Comparison of ENCODE assay signal across 7 cellular contexts in genomic region chr6:37102299-37103168, GRCh38.
DNase-seq lines count a peak whose midpoint lies in the region; ATAC-seq and TF ChIP-seq lines count a peak whose summit lies in the region.

No MANE protein-coding gene starts in this region.

- H3K36me3 Mint-ChIP-seq in brain = no peaks in the 10 kb centered on the region

- 2 to 3% methylated on average over 36 of the region's 36 CpGs for WGBS in sigmoid colon, 2 donors

- H3K4me1 Mint-ChIP-seq in brain = peaks cover 45% of the 10 kb centered on the region

- peaks cover 0 to 24% (median 20%) of the 10 kb centered on the region in 4 donors for H3K4me1 ChIP-seq in sigmoid colon

- no peaks in the 10 kb centered on the region for H3K27me3 ChIP-seq in sigmoid colon

- peak overlapping the region; percentile 79 to 86 (median 83) for H3K4me3 Mint-ChIP-seq in brain

- no peaks in the 10 kb centered on the region for H3K36me3 ChIP-seq in sigmoid colon

- H3K27ac Mint-ChIP-seq in brain = peak overlapping the region; percentile 96 to 99 (median 98)

- H3K9me3 Mint-ChIP-seq in brain = peaks cover 0 to 4% (median 0%) of the 10 kb centered on the region in 5 experiments

- H3K27me3 Mint-ChIP-seq in brain = peaks cover 11% of the 10 kb centered on the region

- no peak for TF ChIP-seq CTCF in brain (conservative IDR thresholded peaks at IDR 0.05)
- no peak for TF ChIP-seq CTCF in sigmoid colon (IDR thresholded peaks at IDR 0.05)

- ATAC-seq in GM18502 (IDR thresholded peaks at IDR 0.05; ENCODE audit: poor library complexity, unreplicated experiment) = peak; percentile 88
- ATAC-seq in HG02970 (IDR thresholded peaks at IDR 0.05; ENCODE audit: low FRiP score, unreplicated experiment) = peak; percentile 66

- DNase-seq in NCI-H2081 (lab: John Stamatoyannopoulos, UW) = peak; percentile 98
- peak; percentile 84 for DNase-seq in UCSD-AML1 (lab: John Stamatoyannopoulos, UW; ENCODE audit: unreplicated experiment)
- DNase-seq in sigmoid colon = peak; percentile 96

- TF ChIP-seq EP300 in sigmoid colon (IDR thresholded peaks at IDR 0.05) = peak in 3 of 4 donors; percentile 31 to 76 (median 59)

- no peak for TF ChIP-seq POLR2A in sigmoid colon (IDR thresholded peaks at IDR 0.05)

- peak overlapping the region; percentile 8 for H3K4me3 ChIP-seq in iPS-11a (ENCODE audit: low read depth, low read length)
- H3K4me3 ChIP-seq in sigmoid colon = peak overlapping the region; percentile 18 to 50 (median 42)

- no peaks in the 10 kb centered on the region for H3K9me3 ChIP-seq in sigmoid colon

- intact Hi-C loops in sigmoid colon (cut with DNase I) = loop anchor here (1.0 to 2.0 kb wide), 3 partner anchors 26 to 68 kb away; partner anchors contain the start of gene PIM1

- H3K27ac ChIP-seq in sigmoid colon = peak overlapping the region; percentile 79 to 87 (median 84)

Comparison
In these comparisons a context has a peak if more than half of its experiments do, and no peak if none do; other contexts are left out.
1. Peak in every context shown above with its lines: DNase-seq, ATAC-seq, H3K4me3 ChIP-seq and H3K27ac ChIP-seq.